ENCODE assay signal across 15 cellular contexts in the genomic region with DNA sequence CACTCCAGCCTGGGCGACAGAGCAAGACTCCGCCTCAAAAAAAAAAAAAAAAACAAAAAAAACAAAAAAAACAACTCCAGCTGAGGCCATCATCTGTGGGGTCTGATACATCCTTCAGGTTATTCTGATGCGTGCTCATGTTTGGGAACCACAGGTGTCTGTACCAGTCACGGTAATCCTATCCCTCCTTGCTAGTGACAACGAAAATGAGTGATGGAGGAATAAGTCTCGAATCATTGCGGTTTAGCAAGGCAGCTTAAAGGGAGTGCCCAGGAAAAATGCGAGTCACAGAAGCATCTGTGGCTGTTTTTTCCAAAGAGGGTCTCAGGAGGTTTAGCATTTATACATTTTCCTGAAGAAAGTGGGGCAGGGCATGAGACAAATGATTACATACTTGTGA. TPM values are rescaled to one million over a fixed set of nuclear protein-coding genes. Genes with fewer than 3 reads are reported as not detected.
DNase-seq lines count a peak whose midpoint lies in the region; ATAC-seq and TF ChIP-seq lines count a peak whose summit lies in the region.
"Had no signal": no experiment of that assay in that cellular context is flagged by ENCODE, and none has a peak within 500 bp of the region (broad histone marks: within the 10 kb centered on the region; RNA-seq: fewer than 3 reads in every experiment).

No MANE protein-coding gene starts in this region.

- H3K36me3 ChIP-seq in HEK293 (ENCODE audit: control insufficient read depth in 2 of 2, insufficient read depth in 1 of 2, low read length in 2 of 2) (no peaks in the 10 kb centered on the region), mammary epithelial cell (ENCODE audit: insufficient read depth, low read length) (no peaks in the 10 kb centered on the region), H7 (replicated peaks; ENCODE audit: control insufficient read depth, insufficient read depth, low read length) (no peaks in the 10 kb centered on the region)
- H3K36me3 ChIP-seq: ascending aorta had no signal

- no TSS peak for BruUV-seq in mammary epithelial cell (replicated peaks; lab: Mats Ljungman, UMichigan)

- H3K27me3 ChIP-seq in mammary epithelial cell (ENCODE audit: insufficient read depth, low read length) (no peaks in the 10 kb centered on the region), H7 (ENCODE audit: control insufficient read depth, insufficient read depth, low read length) (no peaks in the 10 kb centered on the region)
- H3K27me3 ChIP-seq: ascending aorta had no signal

- H3K9ac ChIP-seq in mammary epithelial cell (ENCODE audit: insufficient read depth, low read length) = peak overlapping the region; percentile 35

- H4K20me1 ChIP-seq in mammary epithelial cell (ENCODE audit: insufficient read depth, low read length) = no peaks in the 10 kb centered on the region

- H3K9me3 ChIP-seq in HEK293 (ENCODE audit: control insufficient read depth, insufficient read depth, low read depth, low read length) (no peaks in the 10 kb centered on the region), mammary epithelial cell (replicated peaks; ENCODE audit: insufficient read depth, low read length) (no peaks in the 10 kb centered on the region)
- H3K9me3 ChIP-seq: ascending aorta had no signal

- intact Hi-C loops in mammary epithelial cell (cut with micrococcal nuclease) = no loop called here

- peak overlapping the region; percentile 75 for H2AFZ ChIP-seq in mammary epithelial cell (ENCODE audit: low read depth, low read length)

- H3K27ac ChIP-seq in HEK293 (ENCODE audit: extremely low read depth, low read depth, low read length) (no peak overlapping the region), mammary epithelial cell (ENCODE audit: insufficient read depth, low read depth, low read length) (peak overlapping the region; percentile 39)

- H3K4me1 ChIP-seq in HEK293 (ENCODE audit: control insufficient read depth, insufficient read depth, low read length) (peaks cover 4% of the 10 kb centered on the region; the same call in 1 of the 2 replicates), mammary epithelial cell (ENCODE audit: insufficient read depth, low read length) (peaks cover 47% of the 10 kb centered on the region)

- H3K4me3 ChIP-seq in HEK293 (ENCODE audit: low read depth, low read length) = no peak overlapping the region
- H3K4me3 ChIP-seq in mammary epithelial cell (replicated peaks in 1 of 3; ENCODE audit: insufficient read depth in 1 of 3, low read depth in 2 of 3, low read length in 3 of 3) = no peak overlapping the region
- H3K4me3 ChIP-seq in H7 (ENCODE audit: insufficient read depth, low read depth, low read length) = no peak overlapping the region
- H3K4me3 ChIP-seq: ascending aorta had no signal

- in situ Hi-C loops in mammary epithelial cell (cut with MboI; ENCODE audit: low sequenced_read_pairs in 2 of 2) = no loop called here

- no peak for ATAC-seq in HG03095 (IDR thresholded peaks at IDR 0.05; ENCODE audit: unreplicated experiment)
- ATAC-seq: activated T-cell treated with anti-CD3 and anti-CD28 coated beads, Interleukin-2, amount 50 U/mL, for 4 hours; left lobe of liver had no signal

- TF ChIP-seq CTCF in HEK293 (tag by site-specific recombination; IDR thresholded peaks at IDR 0.05) = no peak
- no peak for TF ChIP-seq CTCF in mammary epithelial cell (conservative IDR thresholded peaks at IDR 0.05 in 1 of 2, IDR thresholded peaks at IDR 0.05 in 1 of 2; ENCODE audit: extremely low read depth in 1 of 2, insufficient read depth in 1 of 2, low read depth in 1 of 2, low read length in 2 of 2)

- DNase-seq in NCI-H2171 (lab: John Stamatoyannopoulos, UW) = peak; percentile 83
- DNase-seq in mammary epithelial cell = peak; percentile 22
- peak; percentile 16 for DNase-seq in renal cortical epithelial cell (ENCODE audit: low read depth)
- no peak for DNase-seq in H7
- no peak for DNase-seq in stimulated activated naive CD4-positive, alpha-beta T cell (lab: John Stamatoyannopoulos, UW)
- DNase-seq: activated CD4-positive, CD25-positive, alpha-beta regulatory T cell treated with anti-CD3 and anti-CD28 coated beads, Interleukin-2, amount 50 U/mL, for 72 hours; activated T-cell treated with anti-CD3 and anti-CD28 coated beads, Interleukin-2, amount 50 U/mL, for 4 hours; CD8-positive, alpha-beta memory T cell; head of caudate nucleus; NCI-H187 treated with DMSO at 0.1 percent for 48 hours; substantia nigra had no signal

- H3K79me2 ChIP-seq in mammary epithelial cell (ENCODE audit: insufficient read depth, low read length) = no peaks in the 10 kb centered on the region

- peak overlapping the region; percentile 54 for H3K4me2 ChIP-seq in mammary epithelial cell (ENCODE audit: insufficient read depth, low read depth, low read length)

- POLR2A ChIA-PET in HEK293 (lab: Yijun Ruan, JAX) = no interaction called here

- 94% methylated on average over 7 of the region's 8 CpGs for WGBS in mammary epithelial cell (ENCODE audit: low coverage, missing lambda C conversion rate)

- dilution Hi-C loops in mammary epithelial cell (cut with HindIII; ENCODE audit: low sequenced_read_pairs) = no loop called here

- CTCF ChIA-PET in HEK293 (lab: Yijun Ruan, JAX) (interaction anchor here (0.5 to 1.8 kb wide), 3 partner anchors 10 to 30 kb away, joined by 3 to 5 read pairs (median 5); no protein-coding TSS in a partner anchor), mammary epithelial cell (lab: Charles Lee; ENCODE audit: low non-redundant PET) (no interaction called here)

TF ChIP-seq in HEK293, 187 proteins besides CTCF, POLR2A, EP300 and RAD21 (continues in another document):
- no peak for TF ChIP-seq ZNF792 (tag by site-specific recombination; IDR thresholded peaks at IDR 0.05)
- no peak for TF ChIP-seq ZNF221 (tag by site-specific recombination; IDR thresholded peaks at IDR 0.05; ENCODE audit: borderline replicate concordance)
- TF ChIP-seq ZNF513 (tag by site-specific recombination; IDR thresholded peaks at IDR 0.05) = no peak
- TF ChIP-seq, protein P1, sequence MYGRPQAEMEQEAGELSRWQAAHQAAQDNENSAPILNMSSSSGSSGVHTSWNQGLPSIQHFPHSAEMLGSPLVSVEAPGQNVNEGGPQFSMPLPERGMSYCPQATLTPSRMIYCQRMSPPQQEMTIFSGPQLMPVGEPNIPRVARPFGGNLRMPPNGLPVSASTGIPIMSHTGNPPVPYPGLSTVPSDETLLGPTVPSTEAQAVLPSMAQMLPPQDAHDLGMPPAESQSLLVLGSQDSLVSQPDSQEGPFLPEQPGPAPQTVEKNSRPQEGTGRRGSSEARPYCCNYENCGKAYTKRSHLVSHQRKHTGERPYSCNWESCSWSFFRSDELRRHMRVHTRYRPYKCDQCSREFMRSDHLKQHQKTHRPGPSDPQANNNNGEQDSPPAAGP (tag by site-specific recombination; IDR thresholded peaks at IDR 0.05) = no peak
- TF ChIP-seq ZNF362 (tag by site-specific recombination; IDR thresholded peaks at IDR 0.05) = peak; percentile 61; the same call in 1 of the 2 replicates
- no peak for TF ChIP-seq ZNF248 (tag by site-specific recombination; IDR thresholded peaks at IDR 0.05)
- TF ChIP-seq ZNF600 (tag by site-specific recombination; IDR thresholded peaks at IDR 0.05) = no peak
- peak; percentile 75 for TF ChIP-seq SCRT2 (tag by site-specific recombination; IDR thresholded peaks at IDR 0.05)
- no peak for TF ChIP-seq ZIC2 (tag by site-specific recombination; IDR thresholded peaks at IDR 0.05)
- no peak for TF ChIP-seq ZNF843 (tag by site-specific recombination; IDR thresholded peaks at IDR 0.05)

RNA-seq across cellular contexts. Expression of gene MCUR1, which starts 48.8 kb away (rescaled TPM):
- total RNA-seq in mammary epithelial cell (10 to 100 TPM; 12.0 to 28.0 TPM), renal cortical epithelial cell (11.6 and 12.0 TPM in 2 replicates)
- polyA plus RNA-seq in mammary epithelial cell = 10.7 TPM
- polyA minus RNA-seq in mammary epithelial cell = 8.8 TPM
- 16.0 and 21.4 TPM in 2 replicates for total RNA-seq in H7 (2014; rRNA removed; shearing (Covaris generic))

RNA-seq across cellular contexts. Expression of gene RANBP9, which starts 53.9 kb away (rescaled TPM):
- total RNA-seq in mammary epithelial cell (10 to 100 TPM; 26.7 to 44.4 TPM), renal cortical epithelial cell (23.1 and 57.0 TPM in 2 replicates)
- 22.9 TPM for polyA plus RNA-seq in mammary epithelial cell
- polyA minus RNA-seq in mammary epithelial cell = 29.4 TPM
- total RNA-seq in H7 (2014; rRNA removed; shearing (Covaris generic)) = 23.6 and 30.7 TPM in 2 replicates

Comparison
In these comparisons a context has a peak if more than half of its experiments do, and no peak if none do; other contexts are left out.
1. DNase-seq: peak in NCI-H2171 (single experiment), mammary epithelial cell (single experiment) and renal cortical epithelial cell (single experiment); none in H7 (single experiment) and stimulated activated naive CD4-positive, alpha-beta T cell (0 of 6).